In genomic region chr22:49957826-49958461, GRCh38 we compare ENCODE assay signal across 15 cellular contexts. TPM values are rescaled to one million over a fixed set of nuclear protein-coding genes. Genes with fewer than 3 reads are reported as not detected.
DNase-seq lines count a peak whose midpoint lies in the region; ATAC-seq, FAIRE-seq and TF ChIP-seq lines count a peak whose summit lies in the region.
"Had no signal": no experiment of that assay in that cellular context is flagged by ENCODE, and none has a peak within 500 bp of the region (broad histone marks: within the 10 kb centered on the region; RNA-seq: fewer than 3 reads in every experiment).

No MANE protein-coding gene starts in this region.

- in situ Hi-C loops in transverse colon (cut with MboI; ENCODE audit: low pct_ligation_motif_present in 1 of 4, low pct_unique_long_range_greater_than_20kb in 1 of 4, low sequenced_read_pairs in 3 of 4): loop anchor here in 1 of 4 donors (25.0 kb wide), 1 partner anchor 96 kb away; the partner anchor contains the start of gene ZBED4

- H3K27me3 ChIP-seq in bronchial epithelial cell (ENCODE audit: control insufficient read depth, insufficient read depth, low read length) (no peaks in the 10 kb centered on the region), lung (ENCODE audit: control insufficient read depth, insufficient read depth) (no peaks in the 10 kb centered on the region), transverse colon (no peaks in the 10 kb centered on the region)

- H3K4me1 Mint-ChIP-seq in activated naive CD4-positive, alpha-beta T cell treated with anti-CD3 and anti-CD28 coated beads, Interleukin-2, amount 50 U/mL, for 24 hours: peaks cover 4% of the 10 kb centered on the region
- peaks cover 24% of the 10 kb centered on the region for H3K4me1 Mint-ChIP-seq in CD14-positive monocyte

- H3K27me3 Mint-ChIP-seq in activated naive CD4-positive, alpha-beta T cell treated with anti-CD3 and anti-CD28 coated beads, Interleukin-2, amount 50 U/mL, for 24 hours: no peaks in the 10 kb centered on the region
- peaks cover 0 to 1% (median 0%) of the 10 kb centered on the region in 3 donors for H3K27me3 Mint-ChIP-seq in CD14-positive monocyte (ENCODE audit: low read depth in 3 of 3)
- H3K27me3 Mint-ChIP-seq: activated naive CD8-positive, alpha-beta T cell treated with anti-CD3 and anti-CD28 coated beads, Interleukin-2, amount 10 ng/mL, durations not matched to agents 7 days and 5 days had no signal

- H3K4me1 ChIP-seq in lung (ENCODE audit: control insufficient read depth in 2 of 2, insufficient read depth in 2 of 2, low read length in 2 of 2) (peaks cover 0 to 40% of the 10 kb centered on the region in 2 donors), transverse colon (peaks cover 10 to 35% (median 24%) of the 10 kb centered on the region in 4 donors)

- no peak for TF ChIP-seq POLR2A in transverse colon (IDR thresholded peaks at IDR 0.05)

- H3K36me3 ChIP-seq in bronchial epithelial cell (ENCODE audit: control insufficient read depth, insufficient read depth, low read length) (peaks cover 11% of the 10 kb centered on the region), lung (ENCODE audit: control insufficient read depth in 2 of 2, insufficient read depth in 2 of 2, low read length in 2 of 2) (peaks cover 0 to 13% of the 10 kb centered on the region in 2 donors), transverse colon (peaks cover 0 to 5% (median 2%) of the 10 kb centered on the region in 4 donors)

- no peaks in the 10 kb centered on the region for H3K9me3 Mint-ChIP-seq in activated naive CD4-positive, alpha-beta T cell treated with anti-CD3 and anti-CD28 coated beads, Interleukin-2, amount 50 U/mL, for 24 hours
- H3K9me3 Mint-ChIP-seq in activated naive CD4-positive, alpha-beta T cell treated with anti-CD3 and anti-CD28 coated beads, Interleukin-2, amount 50 U/mL, for 72 hours: no peaks in the 10 kb centered on the region
- H3K9me3 Mint-ChIP-seq in CD14-positive monocyte: no peaks in the 10 kb centered on the region
- H3K9me3 Mint-ChIP-seq: activated naive CD8-positive, alpha-beta T cell treated with anti-CD3 and anti-CD28 coated beads, Interleukin-2, amount 10 ng/mL, durations not matched to agents 7 days and 5 days had no signal

- no peak for DNase-seq in activated naive CD4-positive, alpha-beta T cell treated with anti-CD3 and anti-CD28 coated beads, Interleukin-2, amount 50 U/mL, for 72 hours (ENCODE audit: low spot score in 2 of 2)
- DNase-seq in bronchial epithelial cell (ENCODE audit: low read depth) (no peak), lung (ENCODE audit: low spot score) (peak; percentile 28), transverse colon (peak; percentile 44), CD14-positive monocyte (ENCODE audit: low spot score) (no peak)
- DNase-seq: activated naive CD8-positive, alpha-beta T cell treated with anti-CD3 and anti-CD28 coated beads, Interleukin-2, amount 10 ng/mL, durations not matched to agents 7 days and 5 days; cerebellar nuclear complex; NCI-H1930; NCI-H524 had no signal

- 87 to 88% methylated on average over 17 to 18 of the region's 18 CpGs for WGBS in lung, 2 donors
- 80 to 81% methylated on average over 3 to 18 of the region's 18 CpGs for WGBS in transverse colon (ENCODE audit: low coverage in 1 of 2), 2 donors

- FAIRE-seq in bronchial epithelial cell (lab: Jason Lieb, UNC): peak; percentile 90

- H3K36me3 Mint-ChIP-seq in activated naive CD4-positive, alpha-beta T cell treated with anti-CD3 and anti-CD28 coated beads, Interleukin-2, amount 50 U/mL, for 24 hours: peaks cover 7% of the 10 kb centered on the region
- peaks cover 7 to 13% of the 10 kb centered on the region in 2 donors for H3K36me3 Mint-ChIP-seq in activated naive CD4-positive, alpha-beta T cell treated with anti-CD3 and anti-CD28 coated beads, Interleukin-2, amount 50 U/mL, for 72 hours
- peaks cover 0 to 12% of the 10 kb centered on the region in 2 donors for H3K36me3 Mint-ChIP-seq in CD14-positive monocyte

- H3K9me3 ChIP-seq in lung (ENCODE audit: control insufficient read depth in 2 of 2, insufficient read depth in 1 of 2, low read length in 1 of 2) (peaks cover 0 to 3% of the 10 kb centered on the region in 2 donors), transverse colon (no peaks in the 10 kb centered on the region)
- H3K9me3 ChIP-seq: thoracic aorta had no signal

- no peak for ATAC-seq in activated naive CD4-positive, alpha-beta T cell treated with anti-CD3 and anti-CD28 coated beads, Interleukin-2, amount 50 U/mL, for 72 hours
- ATAC-seq in lung (ENCODE audit: insufficient read depth, low FRiP score) (no peak), HG03025 (IDR thresholded peaks at IDR 0.05; ENCODE audit: low FRiP score, unreplicated experiment) (no peak), GM21723 (IDR thresholded peaks at IDR 0.05; ENCODE audit: unreplicated experiment) (no peak)

- intact Hi-C loops in transverse colon (cut with DNase I; ENCODE audit: low total_unique reads): loop anchor here (2.0 kb wide), 1 partner anchor 19 kb away; no protein-coding TSS in a partner anchor
- intact Hi-C loops in CD14-positive monocyte (cut with micrococcal nuclease): loop anchor here in 1 of 2 donors (1.0 kb wide), 1 partner anchor 22 kb away; no protein-coding TSS in a partner anchor

- TF ChIP-seq CTCF in bronchial epithelial cell (IDR thresholded peaks at IDR 0.05; ENCODE audit: insufficient read depth, low read length, severe bottlenecking): no peak
- TF ChIP-seq CTCF in lung (IDR thresholded peaks at IDR 0.05; ENCODE audit: control extremely low read depth, extremely low read depth): no peak
- TF ChIP-seq CTCF in transverse colon (IDR thresholded peaks at IDR 0.05): no peak
- TF ChIP-seq CTCF in CD14-positive monocyte (IDR thresholded peaks at IDR 0.05): no peak

- no peak overlapping the region for H3K27ac Mint-ChIP-seq in activated naive CD4-positive, alpha-beta T cell treated with anti-CD3 and anti-CD28 coated beads, Interleukin-2, amount 50 U/mL, for 24 hours
- peak overlapping the region in 1 of 2 donors; percentile 95 for H3K27ac Mint-ChIP-seq in activated naive CD4-positive, alpha-beta T cell treated with anti-CD3 and anti-CD28 coated beads, Interleukin-2, amount 50 U/mL, for 72 hours
- peak overlapping the region in 2 of 7 donors; percentile 15 to 82 for H3K27ac Mint-ChIP-seq in CD14-positive monocyte

- H3K4me3 ChIP-seq in bronchial epithelial cell (ENCODE audit: low read depth, low read length) (no peak overlapping the region), lung (no peak overlapping the region), transverse colon (no peak overlapping the region)
- H3K4me3 ChIP-seq: thoracic aorta had no signal

- no peak for TF ChIP-seq EP300 in transverse colon (IDR thresholded peaks at IDR 0.05; ENCODE audit: low read depth)

- H3K27ac ChIP-seq in lung (ENCODE audit: low read depth in 1 of 2, low read length in 1 of 2) (peak overlapping the region in 1 of 2 donors; percentile 90), transverse colon (no peak overlapping the region)
- H3K27ac ChIP-seq: thoracic aorta, VCaP had no signal

- H3K4me3 Mint-ChIP-seq in activated naive CD4-positive, alpha-beta T cell treated with anti-CD3 and anti-CD28 coated beads, Interleukin-2, amount 50 U/mL, for 24 hours: peak overlapping the region; percentile 19
- H3K4me3 Mint-ChIP-seq in CD14-positive monocyte: no peak overlapping the region

RNA-seq across cellular contexts. Expression of gene PIM3, which starts 2.6 kb away (rescaled TPM):
- total RNA-seq in activated naive CD4-positive, alpha-beta T cell treated with anti-CD3 and anti-CD28 coated beads, Interleukin-2, amount 50 U/mL, for 72 hours: 100 to 1,000 TPM in 1 of 2 donors, 10 to 100 TPM in 1; 77.2 to 522 TPM
- total RNA-seq in bronchial epithelial cell (67.1 and 130 TPM in 2 replicates), lung (100 to 1,000 TPM; 131 to 132 TPM), transverse colon (100 to 1,000 TPM; 115 to 290 (median 147) TPM)
- polyA plus RNA-seq in lung (100 to 1,000 TPM in 1 of 2 donors, 10 to 100 TPM in 1; 99.0 to 238 TPM), CD14-positive monocyte (10 to 100 TPM; 38.8 to 40.4 TPM)

RNA-seq across cellular contexts. Expression of gene CRELD2, which starts 39.5 kb away (rescaled TPM):
- 10 to 100 TPM; 19.1 to 31.0 TPM for total RNA-seq in activated naive CD4-positive, alpha-beta T cell treated with anti-CD3 and anti-CD28 coated beads, Interleukin-2, amount 50 U/mL, for 72 hours
- total RNA-seq in bronchial epithelial cell (57.4 and 71.6 TPM in 2 replicates), lung (100 to 1,000 TPM in 1 of 2 donors, 10 to 100 TPM in 1; 18.7 to 106 TPM), transverse colon (10 to 100 TPM; 31.0 to 37.9 (median 36.4) TPM)
- polyA plus RNA-seq in lung (100 to 1,000 TPM in 1 of 2 donors, 10 to 100 TPM in 1; 37.9 to 110 TPM), CD14-positive monocyte (10 to 100 TPM; 20.3 to 27.6 TPM)

RNA-seq across cellular contexts. Expression of gene ALG12, which starts 39.7 kb away (rescaled TPM):
- 10 to 100 TPM; 14.8 to 15.3 TPM for total RNA-seq in activated naive CD4-positive, alpha-beta T cell treated with anti-CD3 and anti-CD28 coated beads, Interleukin-2, amount 50 U/mL, for 72 hours
- total RNA-seq in bronchial epithelial cell (11.8 and 18.7 TPM in 2 replicates), lung (10 to 100 TPM; 17.6 to 33.9 TPM), transverse colon (10 to 100 TPM; 10.1 to 24.4 (median 18.3) TPM)
- polyA plus RNA-seq in lung (10 to 100 TPM; 13.6 to 15.6 TPM), CD14-positive monocyte (1 to 10 TPM; 7.2 to 9.5 TPM)

RNA-seq across cellular contexts. Expression of gene IL17REL, which starts 54.6 kb away (rescaled TPM):
- under 1 TPM; 0.11 to 0.12 TPM for total RNA-seq in activated naive CD4-positive, alpha-beta T cell treated with anti-CD3 and anti-CD28 coated beads, Interleukin-2, amount 50 U/mL, for 72 hours
- total RNA-seq in bronchial epithelial cell (not detected in 2 replicates), lung (under 1 TPM in 1 of 2 donors, not detected in 1; 0.51 TPM), transverse colon (1 to 10 TPM in 2 of 4 donors, under 1 TPM in 2; 0.32 to 2.2 (median 1.3) TPM)
- polyA plus RNA-seq in lung (under 1 TPM; 0.02 to 0.19 TPM), CD14-positive monocyte (not detected)
- total RNA-seq: activated naive CD8-positive, alpha-beta T cell treated with anti-CD3 and anti-CD28 coated beads, Interleukin-2, amount 10 ng/mL, durations not matched to agents 7 days and 5 days; glomerular endothelial cell; thoracic aorta had no signal

Comparison
In these comparisons a context has a peak if more than half of its experiments do, and no peak if none do; other contexts are left out.
1. DNase-seq: peak in lung (single experiment) and transverse colon (single experiment); none in activated naive CD4-positive, alpha-beta T cell treated with anti-CD3 and anti-CD28 coated beads, Interleukin-2, amount 50 U/mL, for 72 hours (0 of 2), bronchial epithelial cell (single experiment) and CD14-positive monocyte (single experiment).